ENCODE assay signal across 11 cellular contexts in genomic region chr13:112583592-112584277, GRCh38. TPM values are rescaled to one million over a fixed set of nuclear protein-coding genes. Genes with fewer than 3 reads are reported as not detected.
A peak's percentile ranks its signal among the peaks of the same experiment; 100 is the strongest.
DNase-seq lines count a peak whose midpoint lies in the region; ATAC-seq and TF ChIP-seq lines count a peak whose summit lies in the region.
"Had no signal": no experiment of that assay in that cellular context is flagged by ENCODE, and none has a peak within 500 bp of the region (broad histone marks: within the 10 kb centered on the region; RNA-seq: fewer than 3 reads in every experiment).

No MANE protein-coding gene starts in this region.

- peaks cover 0 to 2% (median 0%) of the 10 kb centered on the region in 7 donors for H3K9me3 Mint-ChIP-seq in CD4-positive, CD25-positive, alpha-beta regulatory T cell
- H3K9me3 Mint-ChIP-seq: activated naive CD4-positive, alpha-beta T cell treated with anti-CD3 and anti-CD28 coated beads, Interleukin-2, amount 50 U/mL, for 24 hours; natural killer cell had no signal

- no peak overlapping the region for H3K9ac ChIP-seq in colonic mucosa (ENCODE audit: low read depth in 2 of 2, low read length in 2 of 2)

- peaks cover 28% of the 10 kb centered on the region for H3K4me1 ChIP-seq in CD4-positive, CD25-positive, alpha-beta regulatory T cell (ENCODE audit: control insufficient read depth, insufficient read depth, low read length, poor library complexity, severe bottlenecking)
- H3K4me1 ChIP-seq in colonic mucosa, result no peaks in the 10 kb centered on the region

- CTCF ChIA-PET in RWPE1 (lab: Yijun Ruan, JAX), result no interaction called here

- peaks cover 16% of the 10 kb centered on the region for H3K36me3 Mint-ChIP-seq in CD4-positive, CD25-positive, alpha-beta regulatory T cell
- H3K36me3 Mint-ChIP-seq: natural killer cell had no signal

- no peaks in the 10 kb centered on the region for H3K36me3 ChIP-seq in CD4-positive, CD25-positive, alpha-beta regulatory T cell (ENCODE audit: control insufficient read depth, insufficient read depth, low read length)
- H3K36me3 ChIP-seq in colonic mucosa, result no peaks in the 10 kb centered on the region

- H3K4me3 ChIP-seq in CD4-positive, CD25-positive, alpha-beta regulatory T cell (ENCODE audit: low read depth, low read length), result no peak overlapping the region
- no peak overlapping the region for H3K4me3 ChIP-seq in colonic mucosa

- no peak overlapping the region for H3K27ac ChIP-seq in CD4-positive, CD25-positive, alpha-beta regulatory T cell (ENCODE audit: insufficient read depth, low read length, poor library complexity, severe bottlenecking)
- no peak overlapping the region for H3K27ac ChIP-seq in colonic mucosa
- no peak overlapping the region for H3K27ac ChIP-seq in RWPE1

- no peak for TF ChIP-seq CTCF in colonic mucosa (IDR thresholded peaks at IDR 0.05)
- no peak for TF ChIP-seq CTCF in RWPE1 (conservative IDR thresholded peaks at IDR 0.05; ENCODE audit: low read depth)

- H3K27ac Mint-ChIP-seq in CD4-positive, CD25-positive, alpha-beta regulatory T cell, result peak overlapping the region in 2 of 3 donors; percentile 32 to 63
- H3K27ac Mint-ChIP-seq: activated naive CD4-positive, alpha-beta T cell treated with anti-CD3 and anti-CD28 coated beads, Interleukin-2, amount 50 U/mL, for 24 hours had no signal

- H3K27me3 ChIP-seq in CD4-positive, CD25-positive, alpha-beta regulatory T cell (ENCODE audit: control insufficient read depth, insufficient read depth, low read length), result no peaks in the 10 kb centered on the region
- no peaks in the 10 kb centered on the region for H3K27me3 ChIP-seq in colonic mucosa

- POLR2A ChIA-PET in RWPE1 (lab: Yijun Ruan, JAX; ENCODE audit: low non-redundant PET), result no interaction called here

- DNase-seq in CD4-positive, CD25-positive, alpha-beta regulatory T cell, result no peak
- DNase-seq in colonic mucosa (peak; percentile 43), NCI-H1417 treated with DMSO at 0.1 percent for 48 hours (lab: John Stamatoyannopoulos, UW) (no peak), RWPE1 (ENCODE audit: low spot score) (no peak), HT-29 (ENCODE audit: low spot score) (no peak)
- DNase-seq: natural killer cell had no signal

- peaks cover 28 to 76% (median 49%) of the 10 kb centered on the region in 4 donors for H3K4me1 Mint-ChIP-seq in CD4-positive, CD25-positive, alpha-beta regulatory T cell

- no peak for ATAC-seq in CD4-positive, CD25-positive, alpha-beta regulatory T cell (ENCODE audit: low read depth in 2 of 2)
- ATAC-seq in GM21360 (IDR thresholded peaks at IDR 0.05; ENCODE audit: unreplicated experiment) (peak; percentile 53), HG03457 (IDR thresholded peaks at IDR 0.05; ENCODE audit: unreplicated experiment) (peak; percentile 36), HG02571 (IDR thresholded peaks at IDR 0.05; ENCODE audit: unreplicated experiment) (no peak)
- ATAC-seq: Panc1 had no signal

- intact Hi-C loops in colonic mucosa (cut with DNase I), result no loop called here

- H3K9me3 ChIP-seq in CD4-positive, CD25-positive, alpha-beta regulatory T cell (ENCODE audit: control insufficient read depth in 2 of 2, low read length in 2 of 2), result no peaks in the 10 kb centered on the region
- H3K9me3 ChIP-seq in colonic mucosa, result no peaks in the 10 kb centered on the region

- no peak overlapping the region for H3K4me3 Mint-ChIP-seq in CD4-positive, CD25-positive, alpha-beta regulatory T cell
- H3K4me3 Mint-ChIP-seq: activated naive CD4-positive, alpha-beta T cell treated with anti-CD3 and anti-CD28 coated beads, Interleukin-2, amount 50 U/mL, for 24 hours; natural killer cell had no signal

- no peaks in the 10 kb centered on the region for H3K27me3 Mint-ChIP-seq in CD4-positive, CD25-positive, alpha-beta regulatory T cell
- H3K27me3 Mint-ChIP-seq: activated naive CD4-positive, alpha-beta T cell treated with anti-CD3 and anti-CD28 coated beads, Interleukin-2, amount 50 U/mL, for 24 hours had no signal

RNA-seq across cellular contexts. Expression of gene TUBGCP3, which starts 4.2 kb away (rescaled TPM):
- 40.7 TPM for total RNA-seq in CD4-positive, CD25-positive, alpha-beta regulatory T cell
- polyA plus RNA-seq in CD4-positive, CD25-positive, alpha-beta regulatory T cell, result 10 to 100 TPM; 10.9 to 15.0 (median 13.3) TPM
- 10 to 100 TPM; 24.9 to 39.4 TPM for total RNA-seq in colonic mucosa
- total RNA-seq in HT-29 (2014; rRNA removed; shearing (Covaris generic)), result 42.4 and 42.6 TPM in 2 replicates

Comparison
In these comparisons a context has a peak if more than half of its experiments do, and no peak if none do; other contexts are left out.
1. ATAC-seq: peak in GM21360 (single experiment) and HG03457 (single experiment); none in CD4-positive, CD25-positive, alpha-beta regulatory T cell (0 of 2) and HG02571 (single experiment).